8 cellular contexts compared by ENCODE assay signal in the genomic region with DNA sequence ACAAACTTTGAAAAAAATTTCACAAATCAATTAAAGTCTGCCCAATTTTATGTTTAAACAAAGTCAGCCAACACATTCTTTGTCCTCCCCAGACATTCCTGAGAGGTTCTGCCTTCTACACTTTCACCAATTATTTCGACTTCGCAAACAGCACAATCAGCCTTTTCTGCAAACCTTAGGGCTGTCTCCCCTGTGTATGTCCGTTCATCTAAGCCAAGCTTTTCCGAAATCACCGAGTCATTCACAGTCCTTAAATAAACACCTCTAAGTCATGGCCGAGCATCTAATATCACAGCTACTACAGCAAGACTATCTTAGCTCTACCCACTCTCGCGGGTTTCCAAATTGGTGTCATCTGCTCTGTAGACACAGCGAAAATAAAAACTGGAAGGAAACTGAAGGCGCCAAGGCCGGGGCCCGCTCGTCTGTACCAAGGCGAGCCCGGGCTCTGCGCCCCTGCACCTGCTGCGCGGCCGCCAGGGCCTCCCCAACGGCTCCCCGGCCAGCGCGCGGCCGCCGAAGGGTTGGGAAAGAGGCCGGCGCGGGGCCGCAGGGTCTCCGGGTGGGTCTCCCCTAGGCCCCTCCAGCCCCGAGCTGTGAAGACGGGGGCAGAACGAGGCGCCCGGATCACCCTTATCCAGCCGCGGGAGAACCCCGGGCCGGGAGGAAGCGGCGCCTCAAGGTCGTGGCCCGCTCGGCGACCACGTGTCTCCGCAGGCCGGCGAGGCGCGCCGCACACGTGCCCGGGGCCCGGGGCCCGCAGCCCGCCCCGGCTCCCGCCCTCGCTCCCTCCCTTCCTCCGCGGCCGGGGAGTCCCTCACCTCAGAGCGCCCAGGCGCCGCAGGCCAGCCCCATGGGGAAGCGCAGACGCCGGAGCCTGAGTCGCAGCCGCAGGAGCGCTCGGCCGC. TPM values are rescaled to one million over a fixed set of nuclear protein-coding genes. Genes with fewer than 3 reads are reported as not detected.
DNase-seq lines count a peak whose midpoint lies in the region; ATAC-seq, FAIRE-seq and TF ChIP-seq lines count a peak whose summit lies in the region.

No MANE protein-coding gene starts in this region.

- no peak for TF ChIP-seq CTCF in OCI-LY7 (conservative IDR thresholded peaks at IDR 0.05; ENCODE audit: low read length)
- no peak for TF ChIP-seq CTCF in brain (conservative IDR thresholded peaks at IDR 0.05)

- peak; percentile 41 for ATAC-seq in HG03342 (IDR thresholded peaks at IDR 0.05; ENCODE audit: unreplicated experiment)

- H3K9me2 ChIP-seq in OCI-LY7 (ENCODE audit: insufficient read depth, low read length) = no peaks in the 10 kb centered on the region

- POLR2A ChIA-PET in CD8-positive, alpha-beta memory T cell (lab: Charles Lee) = interaction anchor here (0.6 to 2.1 kb wide), 13 partner anchors 10 to 1766 kb away, joined by 3 to 13 read pairs (median 5); partner anchors contain the start of genes ADAM17, HPCAL1, ID2 and KLF11
- POLR2A ChIA-PET in OCI-LY7 (lab: Charles Lee) = interaction anchor here (0.5 to 2.5 kb wide), 7 partner anchors 8 to 296 kb away, joined by 3 to 11 read pairs (median 3); no protein-coding TSS in a partner anchor

- peak overlapping the region; percentile 92 for H3K4me2 ChIP-seq in OCI-LY7 (ENCODE audit: low read length)

- H3K27me3 ChIP-seq in CD8-positive, alpha-beta memory T cell (ENCODE audit: insufficient read depth, low read length, poor library complexity, severe bottlenecking) = no peaks in the 10 kb centered on the region
- H3K27me3 ChIP-seq in small intestine (ENCODE audit: control insufficient read depth in 2 of 2, insufficient read depth in 2 of 2, low read length in 2 of 2) = no peaks in the 10 kb centered on the region

- peaks cover 35% of the 10 kb centered on the region for H3K4me1 ChIP-seq in CD8-positive, alpha-beta memory T cell (ENCODE audit: insufficient read depth, low read length)
- H3K4me1 ChIP-seq in OCI-LY7 (ENCODE audit: insufficient read depth, low read length, poor library complexity, severe bottlenecking) (peaks cover 26% of the 10 kb centered on the region), small intestine (ENCODE audit: control insufficient read depth in 2 of 2, insufficient read depth in 1 of 2, low read depth in 1 of 2, low read length in 1 of 2) (peaks cover 3% of the 10 kb centered on the region in 2 donors)

- CTCF ChIA-PET in CD8-positive, alpha-beta memory T cell (lab: Charles Lee) = interaction anchor here (0.7 to 6.0 kb wide), 17 partner anchors 9 to 463 kb away, joined by 3 to 50 read pairs (median 3); no protein-coding TSS in a partner anchor
- CTCF ChIA-PET in OCI-LY7 (lab: Charles Lee; ENCODE audit: unreplicated experiment) = interaction anchor here (0.8 kb wide), 1 partner anchor 39 kb away, joined by 3 read pairs; no protein-coding TSS in a partner anchor

- no peaks in the 10 kb centered on the region for H3K27me3 Mint-ChIP-seq in CD8-positive, alpha-beta memory T cell
- H3K27me3 Mint-ChIP-seq in brain = peaks cover 3% of the 10 kb centered on the region

- H2AFZ ChIP-seq in OCI-LY7 (ENCODE audit: low read length) = no peak overlapping the region

- H3K4me1 Mint-ChIP-seq in CD8-positive, alpha-beta memory T cell = peaks cover 29 to 45% (median 45%) of the 10 kb centered on the region in 3 donors
- H3K4me1 Mint-ChIP-seq in brain = peaks cover 62% of the 10 kb centered on the region

- DNase-seq in CD8-positive, alpha-beta memory T cell = no peak
- DNase-seq in GM19239 (ENCODE audit: insufficient read length, low spot score) = peak; percentile 30
- DNase-seq in OCI-LY7 (ENCODE audit: low spot score) = peak; percentile 81
- peak; percentile 69 for DNase-seq in islet precursor cell
- peak; percentile 55 for DNase-seq in small intestine
- no peak for DNase-seq in middle frontal gyrus (ENCODE audit: extremely low spot score, low spot score)

- peaks cover 7 to 33% (median 8%) of the 10 kb centered on the region in 3 donors for H3K36me3 Mint-ChIP-seq in CD8-positive, alpha-beta memory T cell
- H3K36me3 Mint-ChIP-seq in brain = peaks cover 29% of the 10 kb centered on the region

- H3K4me3 Mint-ChIP-seq in CD8-positive, alpha-beta memory T cell = peak overlapping the region; percentile 78 to 92 (median 85)
- peak overlapping the region; percentile 90 to 97 (median 96) for H3K4me3 Mint-ChIP-seq in brain

- peak overlapping the region; percentile 86 for H3K27ac ChIP-seq in CD8-positive, alpha-beta memory T cell (ENCODE audit: low read depth, low read length)
- peak overlapping the region; percentile 74 for H3K27ac ChIP-seq in OCI-LY7 (ENCODE audit: low read depth, low read length, poor library complexity, severe bottlenecking)
- H3K27ac ChIP-seq in small intestine (ENCODE audit: low read depth in 1 of 2, low read length in 1 of 2) = peak overlapping the region; percentile 88 to 90

- intact Hi-C loops in OCI-LY7 (cut with micrococcal nuclease; ENCODE audit: unreplicated experiment) = loop anchor here (2.0 to 10.0 kb wide), 8 partner anchors 70 to 1305 kb away; partner anchors contain the start of genes GRHL1, KLF11, PDIA6 and TAF1B

- no peaks in the 10 kb centered on the region for H3K9me3 Mint-ChIP-seq in CD8-positive, alpha-beta memory T cell
- peaks cover 0 to 4% (median 0%) of the 10 kb centered on the region in 5 experiments for H3K9me3 Mint-ChIP-seq in brain

- peaks cover 19% of the 10 kb centered on the region for H3K36me3 ChIP-seq in CD8-positive, alpha-beta memory T cell (ENCODE audit: insufficient read depth, low read length)
- H3K36me3 ChIP-seq in OCI-LY7 (ENCODE audit: insufficient read depth, low read length) (peaks cover 44% of the 10 kb centered on the region), small intestine (ENCODE audit: control insufficient read depth in 2 of 2, insufficient read depth in 2 of 2, low read length in 2 of 2) (peaks cover 3 to 4% of the 10 kb centered on the region in 2 donors)

- peak overlapping the region; percentile 10 to 94 (median 89) for H3K27ac Mint-ChIP-seq in CD8-positive, alpha-beta memory T cell
- H3K27ac Mint-ChIP-seq in brain = peak overlapping the region; percentile 87 to 96 (median 94)

- H3K4me3 ChIP-seq in CD8-positive, alpha-beta memory T cell (ENCODE audit: low read length) = peak overlapping the region; percentile 81
- H3K4me3 ChIP-seq in OCI-LY7 (ENCODE audit: low read depth, low read length, poor library complexity, severe bottlenecking) (peak overlapping the region; percentile 88), small intestine (ENCODE audit: low read depth in 1 of 2, low read length in 2 of 2) (peak overlapping the region; percentile 50 to 82)

- H4K20me1 ChIP-seq in OCI-LY7 (ENCODE audit: insufficient read depth, low read length) = peaks cover 40% of the 10 kb centered on the region

- FAIRE-seq in GM19239 (lab: Jason Lieb, UNC) (peak; percentile 85), small intestine (lab: Jason Lieb, UNC) (no peak)

- peaks cover 50% of the 10 kb centered on the region for H3K79me2 ChIP-seq in OCI-LY7 (ENCODE audit: insufficient read depth, low read depth, low read length)

- no TSS peak for BruUV-seq in OCI-LY7 (replicated peaks; lab: Mats Ljungman, UMichigan)

- H3K9me3 ChIP-seq in CD8-positive, alpha-beta memory T cell (ENCODE audit: low read length) = no peaks in the 10 kb centered on the region
- H3K9me3 ChIP-seq in OCI-LY7 (ENCODE audit: low read length) (no peaks in the 10 kb centered on the region), small intestine (ENCODE audit: control insufficient read depth, low read depth) (no peaks in the 10 kb centered on the region)

- WGBS in small intestine, 3 donors = 1% methylated on average over 42 to 75 of the region's 75 CpGs

RNA-seq across cellular contexts. Expression of gene ODC1, which starts 0.6 kb away (rescaled TPM):
- 100 to 1,000 TPM; 565 to 566 TPM for total RNA-seq in CD8-positive, alpha-beta memory T cell
- 57.1 TPM for polyA plus RNA-seq in CD8-positive, alpha-beta memory T cell
- total RNA-seq in OCI-LY7 (2014; rRNA removed; shearing (Covaris generic)) = 273 and 306 TPM in 2 replicates
- total RNA-seq in OCI-LY7 (2022) = 221 and 256 TPM in 2 replicates
- polyA plus RNA-seq in brain (ENCODE audit: insufficient read depth, low read depth, low replicate concordance) = 75.0 TPM
- polyA plus RNA-seq in small intestine = 100 to 1,000 TPM in 1 of 3 donors, 10 to 100 TPM in 2; 12.5 to 109 (median 21.9) TPM

Comparison
In these comparisons a context has a peak if more than half of its experiments do, and no peak if none do; other contexts are left out.
1. DNase-seq: peak in GM19239 (single experiment), OCI-LY7 (single experiment), islet precursor cell (single experiment) and small intestine (single experiment); none in CD8-positive, alpha-beta memory T cell (0 of 5) and middle frontal gyrus (single experiment).
2. Peak in every context shown above with its lines, with median percentiles within 50 percentile points of each other: H3K27ac ChIP-seq and H3K4me3 ChIP-seq.